ENCODE assay signal across 10 cellular contexts in genomic region chr5:167030500-167031120, GRCh38. TPM values are rescaled to one million over a fixed set of nuclear protein-coding genes. Genes with fewer than 3 reads are reported as not detected.
DNase-seq lines count a peak whose midpoint lies in the region; ATAC-seq and TF ChIP-seq lines count a peak whose summit lies in the region.
"Had no signal": no experiment of that assay in that cellular context is flagged by ENCODE, and none has a peak within 500 bp of the region (broad histone marks: within the 10 kb centered on the region; RNA-seq: fewer than 3 reads in every experiment).

No MANE protein-coding gene starts in this region.

- H3K4me3 ChIP-seq in Loucy (ENCODE audit: low read length, poor library complexity, severe bottlenecking) (no peak overlapping the region), mucosa of descending colon (no peak overlapping the region)

- no peaks in the 10 kb centered on the region for H3K79me2 ChIP-seq in Loucy (ENCODE audit: insufficient read depth, low read length)

- no peak overlapping the region for H3K4me2 ChIP-seq in Loucy (ENCODE audit: low read depth, low read length, poor library complexity, severe bottlenecking)

- H3K9me2 ChIP-seq in Loucy (replicated peaks; ENCODE audit: low read depth, low read length): no peaks in the 10 kb centered on the region

- H3K9me3 ChIP-seq in Loucy (ENCODE audit: insufficient read depth, low read depth, low read length) (no peaks in the 10 kb centered on the region), mucosa of descending colon (no peaks in the 10 kb centered on the region)

- H2AFZ ChIP-seq in Loucy (ENCODE audit: low read length): no peak overlapping the region

- TF ChIP-seq CTCF in Loucy (conservative IDR thresholded peaks at IDR 0.05; ENCODE audit: low read length) (peak; percentile 30), mucosa of descending colon (IDR thresholded peaks at IDR 0.05) (no peak)

- DNase-seq in GM03348 (ENCODE audit: low spot score) (peak; percentile 13), dermis blood vessel endothelial cell (peak; percentile 15), mucosa of descending colon (peak in 1 of 3 donors; percentile 47), NCI-H146 treated with DMSO at 0.1 percent for 48 hours (lab: John Stamatoyannopoulos, UW; ENCODE audit: unreplicated experiment) (no peak), AG08395 (ENCODE audit: low spot score) (no peak)
- no peak for DNase-seq in activated T-helper 2 cell treated with anti-CD3 and anti-CD28 coated beads, Interferon-gamma antibody, Interleukin-2, Interleukin-4, amounts not matched to agents 10 μg/mL and 5 μg/mL and 100 μg/mL, durations not matched to agents 14 hours and 24 hours and 36 hours (ENCODE audit: low spot score)
- DNase-seq: activated naive CD4-positive, alpha-beta T cell treated with anti-CD3 and anti-CD28 coated beads, Interleukin-2, amount 50 U/mL, for 16 hours had no signal

- H3K27ac Mint-ChIP-seq in activated T-helper 2 cell treated with anti-CD3 and anti-CD28 coated beads, Interferon-gamma antibody, Interleukin-2, Interleukin-4, amounts not matched to agents 10 μg/mL and 5 μg/mL and 100 μg/mL, durations not matched to agents 14 hours and 24 hours and 36 hours: no peak overlapping the region

- H3K4me1 ChIP-seq in Loucy (ENCODE audit: insufficient read depth, low read length, poor library complexity, severe bottlenecking): no peaks in the 10 kb centered on the region
- H3K4me1 ChIP-seq in mucosa of descending colon (ENCODE audit: low read depth): no peaks in the 10 kb centered on the region

- H3K9me3 Mint-ChIP-seq in activated T-helper 2 cell treated with anti-CD3 and anti-CD28 coated beads, Interferon-gamma antibody, Interleukin-2, Interleukin-4, amounts not matched to agents 10 μg/mL and 5 μg/mL and 100 μg/mL, durations not matched to agents 14 hours and 24 hours and 36 hours: peaks cover 8% of the 10 kb centered on the region

- H3K36me3 Mint-ChIP-seq in activated T-helper 2 cell treated with anti-CD3 and anti-CD28 coated beads, Interferon-gamma antibody, Interleukin-2, Interleukin-4, amounts not matched to agents 10 μg/mL and 5 μg/mL and 100 μg/mL, durations not matched to agents 14 hours and 24 hours and 36 hours (ENCODE audit: low read depth): no peaks in the 10 kb centered on the region

- H3K36me3 ChIP-seq in Loucy (ENCODE audit: insufficient read depth, low read length) (no peaks in the 10 kb centered on the region), mucosa of descending colon (ENCODE audit: low read depth) (no peaks in the 10 kb centered on the region)

- H3F3A ChIP-seq in Loucy (ENCODE audit: low read depth): no peaks in the 10 kb centered on the region

- H3K4me1 Mint-ChIP-seq in activated T-helper 2 cell treated with anti-CD3 and anti-CD28 coated beads, Interferon-gamma antibody, Interleukin-2, Interleukin-4, amounts not matched to agents 10 μg/mL and 5 μg/mL and 100 μg/mL, durations not matched to agents 14 hours and 24 hours and 36 hours (ENCODE audit: low read depth): no peaks in the 10 kb centered on the region

- intact Hi-C loops in mucosa of descending colon (cut with DNase I, micrococcal nuclease): no loop called here
- intact Hi-C loops in activated T-helper 2 cell treated with anti-CD3 and anti-CD28 coated beads, Interferon-gamma antibody, Interleukin-2, Interleukin-4, amounts not matched to agents 10 μg/mL and 5 μg/mL and 100 μg/mL, durations not matched to agents 14 hours and 24 hours and 36 hours (cut with micrococcal nuclease): no loop called here

- H4K20me1 ChIP-seq in Loucy (ENCODE audit: insufficient read depth, low read length, poor library complexity, severe bottlenecking): no peaks in the 10 kb centered on the region

- no peak overlapping the region for H3K4me3 Mint-ChIP-seq in activated T-helper 2 cell treated with anti-CD3 and anti-CD28 coated beads, Interferon-gamma antibody, Interleukin-2, Interleukin-4, amounts not matched to agents 10 μg/mL and 5 μg/mL and 100 μg/mL, durations not matched to agents 14 hours and 24 hours and 36 hours (ENCODE audit: low read depth)

- H3K9ac ChIP-seq in Loucy (ENCODE audit: low read depth, low read length, poor library complexity, severe bottlenecking): no peak overlapping the region

- H3K27me3 Mint-ChIP-seq in activated T-helper 2 cell treated with anti-CD3 and anti-CD28 coated beads, Interferon-gamma antibody, Interleukin-2, Interleukin-4, amounts not matched to agents 10 μg/mL and 5 μg/mL and 100 μg/mL, durations not matched to agents 14 hours and 24 hours and 36 hours (ENCODE audit: low read depth): no peaks in the 10 kb centered on the region

- H3K27me3 ChIP-seq in Loucy (ENCODE audit: insufficient read depth, low read length, poor library complexity, severe bottlenecking): no peaks in the 10 kb centered on the region

- ATAC-seq in mucosa of descending colon (peak; percentile 40), GM18517 (IDR thresholded peaks at IDR 0.05; ENCODE audit: unreplicated experiment) (no peak)

RNA-seq across cellular contexts. Expression of gene TENM2, which starts 51.8 kb away (rescaled TPM):
- under 0.01 TPM in 1 of 2 replicates, not detected in the other for total RNA-seq in dermis blood vessel endothelial cell
- under 1 TPM; 0.26 to 0.85 (median 0.27) TPM for total RNA-seq in mucosa of descending colon
- not detected in 2 replicates for total RNA-seq in activated T-helper 2 cell treated with anti-CD3 and anti-CD28 coated beads, Interferon-gamma antibody, Interleukin-2, Interleukin-4, amounts not matched to agents 10 μg/mL and 5 μg/mL and 100 μg/mL, durations not matched to agents 14 hours and 24 hours and 36 hours
- total RNA-seq: endothelial cell of umbilical vein had no signal

Comparison
In these comparisons a context has a peak if more than half of its experiments do, and no peak if none do; other contexts are left out.
1. DNase-seq: peak in GM03348 (single experiment) and dermis blood vessel endothelial cell (single experiment); none in NCI-H146 treated with DMSO at 0.1 percent for 48 hours (single experiment), AG08395 (single experiment) and activated T-helper 2 cell treated with anti-CD3 and anti-CD28 coated beads, Interferon-gamma antibody, Interleukin-2, Interleukin-4, amounts not matched to agents 10 μg/mL and 5 μg/mL and 100 μg/mL, durations not matched to agents 14 hours and 24 hours and 36 hours (single experiment).